In genomic region chr5:169668732-169669131, GRCh38 we compare ENCODE assay signal across 14 cellular contexts. TPM values are rescaled to one million over a fixed set of nuclear protein-coding genes. Genes with fewer than 3 reads are reported as not detected.
DNase-seq lines count a peak whose midpoint lies in the region; ATAC-seq, FAIRE-seq and TF ChIP-seq lines count a peak whose summit lies in the region.
"Had no signal": no experiment of that assay in that cellular context is flagged by ENCODE, and none has a peak within 500 bp of the region (broad histone marks: within the 10 kb centered on the region; RNA-seq: fewer than 3 reads in every experiment).

No MANE protein-coding gene starts in this region.

- peak; percentile 58 to 64 for DNase-seq in A549 (ENCODE audit: low read depth in 1 of 2, low spot score in 1 of 2)
- peak; percentile 83 for DNase-seq in EH (ENCODE audit: low read depth)
- DNase-seq in SK-N-SH, result peak; percentile 75
- peak; percentile 59 for DNase-seq in glutamatergic neuron
- no peak for DNase-seq in cerebellum (ENCODE audit: low spot score)
- DNase-seq in 8988T, result no peak
- no peak for DNase-seq in GM19239 (ENCODE audit: insufficient read length, low spot score)
- no peak for DNase-seq in central memory CD4-positive, alpha-beta T cell
- DNase-seq: activated naive CD4-positive, alpha-beta T cell treated with Interleukin-2 at 50 U/mL for 16 hours; C1 segment of cervical spinal cord; NCI-H2029 had no signal

- peaks cover 3% of the 10 kb centered on the region; the same call in 1 of the 3 replicates for H3K9me3 ChIP-seq in A549
- no peaks in the 10 kb centered on the region for H3K9me3 ChIP-seq in SK-N-SH

- CTCF ChIA-PET in A549 (lab: Yijun Ruan, JAX), result interaction anchor here (0.8 to 1.7 kb wide), 3 partner anchors 9 to 312 kb away, joined by 4 to 5 read pairs (median 4); partner anchors contain the start of gene INSYN2B
- CTCF ChIA-PET in SK-N-SH (lab: Yijun Ruan, JAX), result interaction anchor here (0.9 to 3.6 kb wide), 6 partner anchors 10 to 325 kb away, joined by 3 to 15 read pairs (median 5); partner anchors contain the start of gene INSYN2B

- peak overlapping the region; percentile 90 for H3K27ac Mint-ChIP-seq in glutamatergic neuron (ENCODE audit: unreplicated experiment)
- H3K27ac Mint-ChIP-seq: progenitor cell of endocrine pancreas had no signal

- H3K27ac ChIP-seq in A549 (peak overlapping the region; percentile 63 to 78), SK-N-SH (ENCODE audit: low read depth in 2 of 2, low read length in 1 of 2) (peak overlapping the region; percentile 31 to 81; a peak in 3 of 4 replicates)
- H3K27ac ChIP-seq: cardiac muscle cell had no signal

- TF ChIP-seq CTCF in A549 (IDR thresholded peaks at IDR 0.05), result peak; percentile 17; the same call in 1 of the 3 replicates
- TF ChIP-seq CTCF in SK-N-SH (IDR thresholded peaks at IDR 0.05), result peak; percentile 20; the same call in 1 of the 2 replicates
- TF ChIP-seq CTCF in glutamatergic neuron (IDR thresholded peaks at IDR 0.05; ENCODE audit: partially characterized antibody, unreplicated experiment), result no peak

- H3K79me2 ChIP-seq in SK-N-SH (ENCODE audit: insufficient read depth), result no peaks in the 10 kb centered on the region

- H3K4me3 ChIP-seq in A549 (no peak overlapping the region), SK-N-SH (ENCODE audit: low read depth in 2 of 2, low read length in 1 of 2) (0 out of 4 replicates have a peak overlapping the region, but pooled peaks of 1 of the 2 experiments have one; percentile 22)
- H3K4me3 ChIP-seq: cardiac muscle cell had no signal

- H3K36me3 ChIP-seq in SK-N-SH (replicated peaks in 1 of 2; ENCODE audit: control insufficient read depth in 1 of 2, insufficient read depth in 2 of 2, low read length in 1 of 2), result no peaks in the 10 kb centered on the region
- H3K36me3 ChIP-seq: cardiac muscle cell had no signal

- FAIRE-seq in A549 (lab: Jason Lieb, UNC), result no peak
- no peak for FAIRE-seq in GM19239 (lab: Jason Lieb, UNC)
- FAIRE-seq: endometrium had no signal

- no peak overlapping the region for H3K4me3 Mint-ChIP-seq in glutamatergic neuron (ENCODE audit: unreplicated experiment)

- no peaks in the 10 kb centered on the region for H4K20me1 ChIP-seq in SK-N-SH (ENCODE audit: insufficient read depth)

- no peaks in the 10 kb centered on the region for H3K9me2 ChIP-seq in SK-N-SH

- TF ChIP-seq RAD21 in A549 (conservative IDR thresholded peaks at IDR 0.05 in 1 of 2, IDR thresholded peaks at IDR 0.05 in 1 of 2), result peak in 1 of 2 experiments; percentile 25; a peak in 1 of 5 replicates
- peak; percentile 25; the same call in 1 of the 2 replicates for TF ChIP-seq RAD21 in SK-N-SH (IDR thresholded peaks at IDR 0.05; ENCODE audit: low read length)

- H3K4me2 ChIP-seq in A549 (peak overlapping the region; percentile 59), SK-N-SH (peak overlapping the region; percentile 66)

- H3K9ac ChIP-seq in SK-N-SH, result no peak overlapping the region

- peaks cover 6% of the 10 kb centered on the region for H3K9me3 Mint-ChIP-seq in glutamatergic neuron (ENCODE audit: unreplicated experiment)

- WGBS in A549 (ENCODE audit: missing lambda C conversion rate), result 5% methylated on average over 4 of the region's 4 CpGs
- WGBS in SK-N-SH (ENCODE audit: low lambda C conversion rate), result 11% methylated on average over 4 of the region's 4 CpGs

- H3K27me3 ChIP-seq in SK-N-SH (ENCODE audit: insufficient read depth), result no peaks in the 10 kb centered on the region
- H3K27me3 ChIP-seq: cardiac muscle cell had no signal

- peaks cover 26% of the 10 kb centered on the region for H3K4me1 Mint-ChIP-seq in glutamatergic neuron (ENCODE audit: low read depth, unreplicated experiment)

- H3F3A ChIP-seq in SK-N-SH (replicated peaks; ENCODE audit: insufficient read depth), result peaks cover 14% of the 10 kb centered on the region

- H3K4me1 ChIP-seq in A549, result peaks cover 23% of the 10 kb centered on the region
- H3K4me1 ChIP-seq in SK-N-SH (ENCODE audit: control insufficient read depth in 1 of 2, insufficient read depth in 2 of 2, low read depth in 1 of 2, low read length in 1 of 2), result peaks cover 11 to 13% of the 10 kb centered on the region in 2 experiments; a peak in 3 of 4 replicates

- peak overlapping the region; percentile 83; the same call in 1 of the 2 replicates for H2AFZ ChIP-seq in SK-N-SH (ENCODE audit: low read depth)

- TF ChIP-seq POLR2A in A549 (IDR thresholded peaks at IDR 0.05; ENCODE audit: low read length), result no peak

- H3K27me3 Mint-ChIP-seq in glutamatergic neuron (ENCODE audit: unreplicated experiment), result peaks cover 5% of the 10 kb centered on the region

- peak; percentile 92 to 94 for ATAC-seq in A549

- POLR2A ChIA-PET in A549 (lab: Yijun Ruan, JAX), result interaction anchor here (1.6 kb wide), 1 partner anchor 85 kb away, joined by 4 read pairs; the partner anchor contains the start of gene SPDL1
- POLR2A ChIA-PET in SK-N-SH (lab: Yijun Ruan, JAX), result no interaction called here

- TF ChIP-seq EP300 in A549 (IDR thresholded peaks at IDR 0.05) (no peak), SK-N-SH (IDR thresholded peaks at IDR 0.05; ENCODE audit: borderline replicate concordance in 1 of 2, low read depth in 1 of 2, low read length in 1 of 2) (no peak)

- H3K36me3 Mint-ChIP-seq in glutamatergic neuron (ENCODE audit: unreplicated experiment), result peaks cover 10% of the 10 kb centered on the region

TF ChIP-seq in A549, 52 proteins besides CTCF, POLR2A, EP300 and RAD21:
- TF ChIP-seq FOXS1 (CRISPR knock-in tag; IDR thresholded peaks at IDR 0.05) (peak; percentile 47; the same call in 1 of the 2 replicates), CEBPB (IDR thresholded peaks at IDR 0.05) (no peak)
- TF ChIP-seq, protein P1, sequence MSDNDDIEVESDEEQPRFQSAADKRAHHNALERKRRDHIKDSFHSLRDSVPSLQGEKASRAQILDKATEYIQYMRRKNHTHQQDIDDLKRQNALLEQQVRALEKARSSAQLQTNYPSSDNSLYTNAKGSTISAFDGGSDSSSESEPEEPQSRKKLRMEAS (IDR thresholded peaks at IDR 0.05), result 0 out of 2 replicates have a peak, but pooled peaks have one; percentile 11

TF ChIP-seq in SK-N-SH, 30 proteins besides CTCF, POLR2A, EP300 and RAD21:
- 0 out of 2 replicates have a peak, but pooled peaks have one; percentile 14 for TF ChIP-seq MXI1 (IDR thresholded peaks at IDR 0.05; ENCODE audit: low read depth, low read length)
- peak; percentile 4; the same call in 1 of the 2 replicates for TF ChIP-seq NFIC (IDR thresholded peaks at IDR 0.05; ENCODE audit: borderline replicate concordance)
- TF ChIP-seq, protein P2, sequence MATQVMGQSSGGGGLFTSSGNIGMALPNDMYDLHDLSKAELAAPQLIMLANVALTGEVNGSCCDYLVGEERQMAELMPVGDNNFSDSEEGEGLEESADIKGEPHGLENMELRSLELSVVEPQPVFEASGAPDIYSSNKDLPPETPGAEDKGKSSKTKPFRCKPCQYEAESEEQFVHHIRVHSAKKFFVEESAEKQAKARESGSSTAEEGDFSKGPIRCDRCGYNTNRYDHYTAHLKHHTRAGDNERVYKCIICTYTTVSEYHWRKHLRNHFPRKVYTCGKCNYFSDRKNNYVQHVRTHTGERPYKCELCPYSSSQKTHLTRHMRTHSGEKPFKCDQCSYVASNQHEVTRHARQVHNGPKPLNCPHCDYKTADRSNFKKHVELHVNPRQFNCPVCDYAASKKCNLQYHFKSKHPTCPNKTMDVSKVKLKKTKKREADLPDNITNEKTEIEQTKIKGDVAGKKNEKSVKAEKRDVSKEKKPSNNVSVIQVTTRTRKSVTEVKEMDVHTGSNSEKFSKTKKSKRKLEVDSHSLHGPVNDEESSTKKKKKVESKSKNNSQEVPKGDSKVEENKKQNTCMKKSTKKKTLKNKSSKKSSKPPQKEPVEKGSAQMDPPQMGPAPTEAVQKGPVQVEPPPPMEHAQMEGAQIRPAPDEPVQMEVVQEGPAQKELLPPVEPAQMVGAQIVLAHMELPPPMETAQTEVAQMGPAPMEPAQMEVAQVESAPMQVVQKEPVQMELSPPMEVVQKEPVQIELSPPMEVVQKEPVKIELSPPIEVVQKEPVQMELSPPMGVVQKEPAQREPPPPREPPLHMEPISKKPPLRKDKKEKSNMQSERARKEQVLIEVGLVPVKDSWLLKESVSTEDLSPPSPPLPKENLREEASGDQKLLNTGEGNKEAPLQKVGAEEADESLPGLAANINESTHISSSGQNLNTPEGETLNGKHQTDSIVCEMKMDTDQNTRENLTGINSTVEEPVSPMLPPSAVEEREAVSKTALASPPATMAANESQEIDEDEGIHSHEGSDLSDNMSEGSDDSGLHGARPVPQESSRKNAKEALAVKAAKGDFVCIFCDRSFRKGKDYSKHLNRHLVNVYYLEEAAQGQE (IDR thresholded peaks at IDR 0.05; ENCODE audit: low read depth, low read length), result no peak
- no peak for TF ChIP-seq TEAD4 (IDR thresholded peaks at IDR 0.05; ENCODE audit: borderline replicate concordance, insufficient read depth)
- peak; percentile 54; the same call in 1 of the 2 replicates for TF ChIP-seq RCOR1 (IDR thresholded peaks at IDR 0.05; ENCODE audit: low read length)
- no peak for TF ChIP-seq EZH2phosphoT487 (IDR thresholded peaks at IDR 0.05; ENCODE audit: borderline replicate concordance, low read depth)
- TF ChIP-seq JUND (IDR thresholded peaks at IDR 0.05), result no peak
- TF ChIP-seq RFX5 (IDR thresholded peaks at IDR 0.05; ENCODE audit: low read length), result no peak

RNA-seq across cellular contexts. Expression of gene DOCK2, which starts 31.7 kb away (rescaled TPM):
- polyA plus RNA-seq in A549 (2011; rRNA removed) (1.3 and 2.1 TPM in 2 replicates), A549 (2017; fragmentation: RNase III; extraction: RNeasy Plus Mini Kit Qiagen cat#74134 plus additional on column Dnase treatment) (4.0 to 5.2 TPM (median 4.6 TPM) in 3 replicates), SK-N-SH (2012; rRNA removed) (3.8 and 5.2 TPM in 2 replicates)
- 1.0 and 1.2 TPM in 2 replicates for polyA plus RNA-seq in A549 (2012; cell fraction: cytosol; rRNA removed)
- polyA plus RNA-seq in A549 (2012; cell fraction: nucleus; rRNA removed), result 1.4 and 2.4 TPM in 2 replicates
- polyA minus RNA-seq in A549 (2011; rRNA and poly(A)+ RNA removed), result 3.3 and 4.0 TPM in 2 replicates
- 5.2 and 5.4 TPM in 2 replicates for polyA plus RNA-seq in SK-N-SH (2012; cell fraction: cytosol; rRNA removed)
- polyA plus RNA-seq in SK-N-SH (2012; cell fraction: nucleus; rRNA removed), result 5.7 and 7.1 TPM in 2 replicates
- total RNA-seq in glutamatergic neuron (ENCODE audit: unreplicated experiment) (0.66 TPM), cerebellum (5.8 TPM)
- total RNA-seq: progenitor cell of endocrine pancreas had no signal

Comparison
In these comparisons a context has a peak if more than half of its experiments do, and no peak if none do; other contexts are left out.
1. DNase-seq: peak in A549 (2 of 2), EH (single experiment), SK-N-SH (single experiment) and glutamatergic neuron (single experiment); none in cerebellum (single experiment), 8988T (single experiment), GM19239 (single experiment) and central memory CD4-positive, alpha-beta T cell (single experiment).